14 cellular contexts compared by ENCODE assay signal in genomic region chrX:153901753-153902140, GRCh38. TPM values are rescaled to one million over a fixed set of nuclear protein-coding genes. Genes with fewer than 3 reads are reported as not detected.
DNase-seq lines count a peak whose midpoint lies in the region; ATAC-seq and TF ChIP-seq lines count a peak whose summit lies in the region.
"Had no signal": no experiment of that assay in that cellular context is flagged by ENCODE, and none has a peak within 500 bp of the region (broad histone marks: within the 10 kb centered on the region; RNA-seq: fewer than 3 reads in every experiment).

No MANE protein-coding gene starts in this region.

- peaks cover 65% of the 10 kb centered on the region for H3K4me1 ChIP-seq in BLaER1
- H3K4me1 ChIP-seq in OCI-LY7 (ENCODE audit: insufficient read depth, low read length, poor library complexity, severe bottlenecking), result peaks cover 43% of the 10 kb centered on the region

- no peak overlapping the region for H3K9ac ChIP-seq in BLaER1

- no TSS peak for BruUV-seq in OCI-LY7 (replicated peaks; lab: Mats Ljungman, UMichigan)

- no peak for ATAC-seq in HG02884 (IDR thresholded peaks at IDR 0.05; ENCODE audit: unreplicated experiment)

- intact Hi-C loops in OCI-LY7 (cut with micrococcal nuclease; ENCODE audit: unreplicated experiment), result no loop called here

- peak overlapping the region; percentile 91 for H3K27ac Mint-ChIP-seq in glutamatergic neuron (ENCODE audit: unreplicated experiment)

- POLR2A ChIA-PET in OCI-LY7 (lab: Charles Lee), result no interaction called here

- H3K27ac ChIP-seq in BLaER1 (peak overlapping the region; percentile 70), OCI-LY7 (ENCODE audit: low read depth, low read length, poor library complexity, severe bottlenecking) (peak overlapping the region; percentile 65)
- H3K27ac ChIP-seq: epithelial cell of prostate, ovary, tibial nerve, VCaP had no signal

- H3K36me3 ChIP-seq in BLaER1 (no peaks in the 10 kb centered on the region), OCI-LY7 (ENCODE audit: insufficient read depth, low read length) (no peaks in the 10 kb centered on the region)
- H3K36me3 ChIP-seq: MG63, ovary, tibial nerve had no signal

- no peaks in the 10 kb centered on the region for H3K79me2 ChIP-seq in OCI-LY7 (ENCODE audit: insufficient read depth, low read depth, low read length)

- H4K20me1 ChIP-seq in BLaER1 (peaks cover 25% of the 10 kb centered on the region), OCI-LY7 (ENCODE audit: insufficient read depth, low read length) (no peaks in the 10 kb centered on the region)

- H3K36me3 Mint-ChIP-seq in glutamatergic neuron (ENCODE audit: unreplicated experiment), result no peaks in the 10 kb centered on the region

- H3K4me2 ChIP-seq in BLaER1 (peak overlapping the region; percentile 46), OCI-LY7 (ENCODE audit: low read length) (peak overlapping the region; percentile 48)

- no peaks in the 10 kb centered on the region for H3K9me3 Mint-ChIP-seq in glutamatergic neuron (ENCODE audit: unreplicated experiment)

- H3K4me3 Mint-ChIP-seq in glutamatergic neuron (ENCODE audit: unreplicated experiment), result no peak overlapping the region

- TF ChIP-seq CTCF in OCI-LY7 (conservative IDR thresholded peaks at IDR 0.05; ENCODE audit: low read length), result no peak
- TF ChIP-seq CTCF in glutamatergic neuron (IDR thresholded peaks at IDR 0.05; ENCODE audit: partially characterized antibody, unreplicated experiment), result no peak

- H3K9me3 ChIP-seq in BLaER1 (peaks cover under 1% of the 10 kb centered on the region; the same call in 1 of the 2 replicates), OCI-LY7 (ENCODE audit: low read length) (no peaks in the 10 kb centered on the region)
- H3K9me3 ChIP-seq: MG63, ovary, tibial nerve had no signal

- H3K27me3 Mint-ChIP-seq in glutamatergic neuron (ENCODE audit: unreplicated experiment), result peaks cover 4% of the 10 kb centered on the region

- H3K4me3 ChIP-seq in BLaER1 (no peak overlapping the region), OCI-LY7 (ENCODE audit: low read depth, low read length, poor library complexity, severe bottlenecking) (no peak overlapping the region)
- H3K4me3 ChIP-seq: MG63, ovary, tibial nerve had no signal

- CTCF ChIA-PET in OCI-LY7 (lab: Charles Lee; ENCODE audit: unreplicated experiment), result no interaction called here

- peak; percentile 15 for DNase-seq in CD1c-positive myeloid dendritic cell (ENCODE audit: extremely low spot score)
- no peak for DNase-seq in OCI-LY7 (ENCODE audit: low spot score)
- DNase-seq in glutamatergic neuron, result no peak
- DNase-seq in NOMO-1 treated with dmso at 0.1 percent for 144 hours (lab: John Stamatoyannopoulos, UW; ENCODE audit: unreplicated experiment), result no peak
- no peak for DNase-seq in HCEC 1CT
- DNase-seq: NCI-H510A treated with DMSO at 0.1 percent for 48 hours had no signal

- H3K27me3 ChIP-seq in BLaER1, result peaks cover 70% of the 10 kb centered on the region
- H3K27me3 ChIP-seq: MG63, ovary, tibial nerve had no signal

- peaks cover 15% of the 10 kb centered on the region for H3K4me1 Mint-ChIP-seq in glutamatergic neuron (ENCODE audit: low read depth, unreplicated experiment)

- H3K9me2 ChIP-seq in OCI-LY7 (ENCODE audit: insufficient read depth, low read length), result no peaks in the 10 kb centered on the region

- H2AFZ ChIP-seq in OCI-LY7 (ENCODE audit: low read length), result peak overlapping the region; percentile 5; the same call in 1 of the 2 replicates

RNA-seq across cellular contexts. Expression of gene AVPR2, which starts 2.7 kb away (rescaled TPM):
- 0.09 TPM in 1 of 2 replicates, not detected in the other for total RNA-seq in OCI-LY7 (2014; rRNA removed; shearing (Covaris generic))
- total RNA-seq in OCI-LY7 (2022) (0.46 TPM in 1 of 2 replicates, not detected in the other), glutamatergic neuron (ENCODE audit: unreplicated experiment) (not detected)
- total RNA-seq: liver had no signal

RNA-seq across cellular contexts. Expression of gene L1CAM, which starts 15.8 kb away (rescaled TPM):
- not detected in 2 replicates for total RNA-seq in OCI-LY7 (2014; rRNA removed; shearing (Covaris generic))
- not detected in 2 replicates for total RNA-seq in OCI-LY7 (2022)
- 925 TPM for total RNA-seq in glutamatergic neuron (ENCODE audit: unreplicated experiment)

RNA-seq across cellular contexts. Expression of gene ARHGAP4, which starts 24.3 kb away (rescaled TPM):
- total RNA-seq in OCI-LY7 (2014; rRNA removed; shearing (Covaris generic)), result 126 and 127 TPM in 2 replicates
- 119 and 128 TPM in 2 replicates for total RNA-seq in OCI-LY7 (2022)
- total RNA-seq in glutamatergic neuron (ENCODE audit: unreplicated experiment), result 33.5 TPM

RNA-seq across cellular contexts. Expression of gene NAA10, which starts 33.1 kb away (rescaled TPM):
- 77.5 and 82.7 TPM in 2 replicates for total RNA-seq in OCI-LY7 (2014; rRNA removed; shearing (Covaris generic))
- 90.5 and 105 TPM in 2 replicates for total RNA-seq in OCI-LY7 (2022)
- 129 TPM for total RNA-seq in glutamatergic neuron (ENCODE audit: unreplicated experiment)

RNA-seq across cellular contexts. Expression of gene RENBP, which starts 42.7 kb away (rescaled TPM):
- 2.8 and 3.6 TPM in 2 replicates for total RNA-seq in OCI-LY7 (2014; rRNA removed; shearing (Covaris generic))
- total RNA-seq in OCI-LY7 (2022), result 6.2 and 6.8 TPM in 2 replicates
- total RNA-seq in glutamatergic neuron (ENCODE audit: unreplicated experiment), result 16.1 TPM

Comparison
In these comparisons a context has a peak if more than half of its experiments do, and no peak if none do; other contexts are left out.
1. RNA of gene L1CAM, which starts 15.8 kb away (total RNA-seq): 925 TPM in glutamatergic neuron (single experiment); not detected in OCI-LY7; every median in the first group is over 100 times any median in the second.